ENCODE assay signal across 8 cellular contexts in genomic region chr19:55082023-55082851, GRCh38. TPM values are rescaled to one million over a fixed set of nuclear protein-coding genes. Genes with fewer than 3 reads are reported as not detected.
DNase-seq lines count a peak whose midpoint lies in the region; ATAC-seq and TF ChIP-seq lines count a peak whose summit lies in the region.

No MANE protein-coding gene starts in this region.

- H3K27me3 Mint-ChIP-seq in activated naive CD8-positive, alpha-beta T cell: peaks cover 20% of the 10 kb centered on the region

- H3K4me3 Mint-ChIP-seq in activated naive CD8-positive, alpha-beta T cell: peak overlapping the region; percentile 71

- no peak for ATAC-seq in thoracic aorta (ENCODE audit: insufficient number of reproducible peaks, low FRiP score, low read depth)
- no peak for ATAC-seq in HG02973 (IDR thresholded peaks at IDR 0.05; ENCODE audit: unreplicated experiment)
- no peak for ATAC-seq in HG03159 (IDR thresholded peaks at IDR 0.05; ENCODE audit: unreplicated experiment)

- no peak for TF ChIP-seq CTCF in thoracic aorta (IDR thresholded peaks at IDR 0.05)

- H3K9me3 Mint-ChIP-seq in activated naive CD8-positive, alpha-beta T cell (ENCODE audit: low read depth): no peaks in the 10 kb centered on the region

- no peaks in the 10 kb centered on the region for H3K36me3 Mint-ChIP-seq in activated naive CD8-positive, alpha-beta T cell

- H3K4me3 ChIP-seq in thoracic aorta: peak overlapping the region; percentile 75

- peaks cover 23% of the 10 kb centered on the region for H3K4me1 Mint-ChIP-seq in activated naive CD8-positive, alpha-beta T cell (ENCODE audit: low read depth)

- H3K9me3 ChIP-seq in thoracic aorta: no peaks in the 10 kb centered on the region

- H3K4me1 ChIP-seq in thoracic aorta (ENCODE audit: control insufficient read depth in 1 of 2, low read depth in 2 of 2): peaks cover 18 to 40% of the 10 kb centered on the region in 2 donors

- peak overlapping the region in 1 of 2 donors; percentile 4 for H3K27ac ChIP-seq in thoracic aorta

- no peak overlapping the region for H3K27ac Mint-ChIP-seq in activated naive CD8-positive, alpha-beta T cell

- H3K27me3 ChIP-seq in thoracic aorta (replicated peaks; ENCODE audit: insufficient read depth): peaks cover 15% of the 10 kb centered on the region

- no peaks in the 10 kb centered on the region for H3K36me3 ChIP-seq in thoracic aorta

- DNase-seq in EH (ENCODE audit: low read depth) (peak; percentile 36), NCI-H748 treated with DMSO at 0.1 percent for 48 hours (lab: John Stamatoyannopoulos, UW) (peak; percentile 58), iPS-NIHi7 (ENCODE audit: extremely low spot score) (peak; percentile 71), thoracic aorta (ENCODE audit: low spot score) (no peak), NCI-H2029 treated with DMSO at 0.1 percent for 48 hours (lab: John Stamatoyannopoulos, UW) (no peak)

RNA-seq across cellular contexts. Expression of gene EPS8L1, which starts 6.6 kb away (rescaled TPM):
- total RNA-seq in thoracic aorta: 10 to 100 TPM in 1 of 2 donors, 1 to 10 TPM in 1; 5.4 to 16.3 TPM

RNA-seq across cellular contexts. Expression of gene RDH13, which starts 19.3 kb away (rescaled TPM):
- total RNA-seq in thoracic aorta: 10 to 100 TPM; 22.2 to 23.6 TPM

RNA-seq across cellular contexts. Expression of gene PPP1R12C, which starts 35.2 kb away (rescaled TPM):
- 100 to 1,000 TPM; 194 to 250 TPM for total RNA-seq in thoracic aorta

RNA-seq across cellular contexts. Expression of gene GP6, which starts 44.2 kb away (rescaled TPM):
- not detected for total RNA-seq in thoracic aorta

Comparison
In these comparisons a context has a peak if more than half of its experiments do, and no peak if none do; other contexts are left out.
1. DNase-seq: peak in EH (single experiment), NCI-H748 treated with DMSO at 0.1 percent for 48 hours (single experiment) and iPS-NIHi7 (single experiment); none in thoracic aorta (single experiment) and NCI-H2029 treated with DMSO at 0.1 percent for 48 hours (single experiment).